ENCODE assay signal across 26 cellular contexts in genomic region chr10:11849272-11849671, GRCh38.
"Had no signal": no experiment of that assay in that cellular context is flagged by ENCODE, and none has a peak within 500 bp of the region (broad histone marks: within the 10 kb centered on the region; RNA-seq: fewer than 3 reads in every experiment).

No MANE protein-coding gene starts in this region.

- ATAC-seq: naive thymus-derived CD8-positive, alpha-beta T cell; sciatic nerve; stimulated activated naive CD8-positive, alpha-beta T cell treated with anti-CD3 and anti-CD28 coated beads, Interleukin-15, amount 100 ng/mL, for 72 hours had no signal

- H3K27me3 ChIP-seq: esophagus muscularis mucosa, heart right ventricle, right atrium auricular region, suprapubic skin, transverse colon, upper lobe of right lung, uterus had no signal

- H3K27ac Mint-ChIP-seq: endodermal cell; stimulated activated naive CD8-positive, alpha-beta T cell treated with anti-CD3 and anti-CD28 coated beads, Interleukin-15, amount 100 ng/mL, for 72 hours had no signal

- H3K9me3 ChIP-seq: esophagus muscularis mucosa, heart right ventricle, prostate gland, right atrium auricular region, suprapubic skin, transverse colon, upper lobe of right lung, uterus had no signal

- H3K4me1 ChIP-seq: esophagus muscularis mucosa, prostate gland, right atrium auricular region, suprapubic skin, transverse colon, uterus had no signal

- H3K4me3 Mint-ChIP-seq: endodermal cell; naive thymus-derived CD8-positive, alpha-beta T cell; nephron progenitor cell; stimulated activated naive CD8-positive, alpha-beta T cell treated with anti-CD3 and anti-CD28 coated beads, Interleukin-15, amount 100 ng/mL, for 72 hours had no signal

- DNase-seq: effector CD8-positive, alpha-beta T cell; endodermal cell; foreskin melanocyte; glutamatergic neuron; heart right ventricle; hippocampal formation; mesendoderm; midbrain; naive thymus-derived CD8-positive, alpha-beta T cell; nephron progenitor cell; nucleus accumbens; stimulated activated CD4-positive, alpha-beta T cell treated with anti-CD3 and anti-CD28 coated beads, Interleukin-12 subunit alpha, Interleukin-12 subunit beta, amount 100 ng/mL, for 4 hours; stimulated activated CD4-positive, alpha-beta T cell treated with anti-CD3 and anti-CD28 coated beads, Interleukin-1b, Interleukin-23, amount 100 ng/mL, for 48 hours; stimulated activated CD4-positive, alpha-beta T cell treated with anti-CD3 and anti-CD28 coated beads, Interleukin-4, amount 100 ng/mL, for 1 hour; stimulated activated CD8-positive, alpha-beta memory T cell treated with anti-CD3 and anti-CD28 coated beads, Interleukin-4, amount 100 ng/mL, for 48 hours; stimulated activated naive CD4-positive, alpha-beta T cell; stimulated activated naive CD8-positive, alpha-beta T cell treated with anti-CD3 and anti-CD28 coated beads, Interleukin-15, amount 100 ng/mL, for 72 hours; uterus had no signal

- H3K36me3 ChIP-seq: esophagus muscularis mucosa, heart right ventricle, prostate gland, right atrium auricular region, transverse colon, uterus had no signal

- H3K27ac ChIP-seq: esophagus muscularis mucosa, heart right ventricle, prostate gland, right atrium auricular region, suprapubic skin, transverse colon, upper lobe of right lung, uterus had no signal

- H3K4me3 ChIP-seq: esophagus muscularis mucosa, heart right ventricle, prostate gland, right atrium auricular region, smooth muscle cell, suprapubic skin, transverse colon, upper lobe of right lung, uterus had no signal

- H3K4me1 Mint-ChIP-seq: endodermal cell had no signal

- H3K9me3 Mint-ChIP-seq: endodermal cell; naive thymus-derived CD8-positive, alpha-beta T cell; nephron progenitor cell; stimulated activated naive CD8-positive, alpha-beta T cell treated with anti-CD3 and anti-CD28 coated beads, Interleukin-15, amount 100 ng/mL, for 72 hours had no signal
